Comparison of ENCODE assay signal across 7 cellular contexts in genomic region chr15:72796210-72796514, GRCh38. TPM values are rescaled to one million over a fixed set of nuclear protein-coding genes. Genes with fewer than 3 reads are reported as not detected.
A peak's percentile ranks its signal among the peaks of the same experiment; 100 is the strongest.
DNase-seq lines count a peak whose midpoint lies in the region; TF ChIP-seq lines count a peak whose summit lies in the region.

No MANE protein-coding gene starts in this region.

- H3K36me3 ChIP-seq in H7 (replicated peaks; ENCODE audit: control insufficient read depth, insufficient read depth, low read length) (no peaks in the 10 kb centered on the region), esophagus muscularis mucosa (no peaks in the 10 kb centered on the region), sigmoid colon (no peaks in the 10 kb centered on the region)

- H3K9me3 ChIP-seq in esophagus muscularis mucosa = no peaks in the 10 kb centered on the region
- no peaks in the 10 kb centered on the region for H3K9me3 ChIP-seq in sigmoid colon

- TF ChIP-seq POLR2A in esophagus muscularis mucosa (IDR thresholded peaks at IDR 0.05; ENCODE audit: low read depth) = no peak
- no peak for TF ChIP-seq POLR2A in sigmoid colon (IDR thresholded peaks at IDR 0.05)

- H3K4me3 ChIP-seq in H7 (ENCODE audit: insufficient read depth, low read depth, low read length) (peak overlapping the region; percentile 66; the same call in 1 of the 2 replicates), esophagus muscularis mucosa (peak overlapping the region; percentile 57 to 68 (median 62)), sigmoid colon (peak overlapping the region in 3 of 4 donors; percentile 39 to 55 (median 55))

- DNase-seq in H7 (no peak), RPMI7951 (ENCODE audit: low read depth) (peak; percentile 66), esophagus muscularis mucosa (ENCODE audit: extremely low spot score) (no peak), sigmoid colon (no peak), NCI-H2107 (lab: John Stamatoyannopoulos, UW) (no peak), activated gamma-delta T cell (lab: John Stamatoyannopoulos, UW) (no peak), NOMO-1 treated with dmso at 0.1 percent for 144 hours (lab: John Stamatoyannopoulos, UW; ENCODE audit: unreplicated experiment) (no peak)

- intact Hi-C loops in esophagus muscularis mucosa (cut with DNase I) (loop anchor here (2.0 to 5.0 kb wide), 2 partner anchors 285 to 476 kb away; no protein-coding TSS in a partner anchor), sigmoid colon (cut with DNase I) (loop anchor here (2.0 to 5.0 kb wide), 2 partner anchors 285 to 476 kb away; no protein-coding TSS in a partner anchor)

- H3K4me1 ChIP-seq in esophagus muscularis mucosa (peaks cover 9 to 17% (median 14%) of the 10 kb centered on the region in 4 donors), sigmoid colon (peaks cover 0 to 12% (median 8%) of the 10 kb centered on the region in 4 donors)

- H3K27me3 ChIP-seq in H7 (ENCODE audit: control insufficient read depth, insufficient read depth, low read length) (peaks cover 11% of the 10 kb centered on the region), esophagus muscularis mucosa (peaks cover 0 to 13% (median 0%) of the 10 kb centered on the region in 4 donors), sigmoid colon (no peaks in the 10 kb centered on the region)

- TF ChIP-seq CTCF in esophagus muscularis mucosa (IDR thresholded peaks at IDR 0.05) = no peak
- no peak for TF ChIP-seq CTCF in sigmoid colon (IDR thresholded peaks at IDR 0.05)

- WGBS in esophagus muscularis mucosa = 68% methylated on average over 7 of the region's 7 CpGs
- 56 to 63% methylated on average over 7 of the region's 7 CpGs for WGBS in sigmoid colon, 2 donors

- H3K27ac ChIP-seq in esophagus muscularis mucosa (replicated peaks in 1 of 4) (no peak overlapping the region), sigmoid colon (no peak overlapping the region)

- no peak for TF ChIP-seq EP300 in esophagus muscularis mucosa (IDR thresholded peaks at IDR 0.05)
- TF ChIP-seq EP300 in sigmoid colon (IDR thresholded peaks at IDR 0.05) = no peak

RNA-seq across cellular contexts. Expression of gene ADPGK, which starts 12.6 kb away (rescaled TPM):
- 45.5 and 45.7 TPM in 2 replicates for total RNA-seq in H7 (2014; rRNA removed; shearing (Covaris generic))
- 74.2 and 76.3 TPM in 2 replicates for total RNA-seq in RPMI7951 (2014; rRNA removed; shearing (Covaris generic))
- total RNA-seq in esophagus muscularis mucosa (10 to 100 TPM; 20.2 to 37.4 (median 22.3) TPM), sigmoid colon (10 to 100 TPM; 23.9 to 30.5 (median 27.2) TPM)
- polyA plus RNA-seq in sigmoid colon = 10 to 100 TPM; 10.2 to 41.1 (median 17.1) TPM
